In genomic region chr14:102034301-102034700, GRCh38 we compare ENCODE assay signal across 16 cellular contexts. TPM values are rescaled to one million over a fixed set of nuclear protein-coding genes. Genes with fewer than 3 reads are reported as not detected.
DNase-seq lines count a peak whose midpoint lies in the region; ATAC-seq and TF ChIP-seq lines count a peak whose summit lies in the region.
"Had no signal": no experiment of that assay in that cellular context is flagged by ENCODE, and none has a peak within 500 bp of the region (broad histone marks: within the 10 kb centered on the region; RNA-seq: fewer than 3 reads in every experiment).

No MANE protein-coding gene starts in this region.

- peak overlapping the region; percentile 56 for H3K27ac ChIP-seq in PC-9

- POLR2A ChIA-PET in Caco-2 (lab: Charles Lee) (no interaction called here), PC-9 (lab: Charles Lee; ENCODE audit: unreplicated experiment) (interaction anchor here (0.5 to 0.7 kb wide), 8 partner anchors 9 to 563 kb away, joined by 3 to 14 read pairs (median 8); no protein-coding TSS in a partner anchor)

- no peaks in the 10 kb centered on the region for H3K9me3 Mint-ChIP-seq in Caco-2 (ENCODE audit: unreplicated experiment)
- H3K9me3 Mint-ChIP-seq in progenitor cell of endocrine pancreas (ENCODE audit: low read depth) = no peaks in the 10 kb centered on the region
- H3K9me3 Mint-ChIP-seq: CD4-positive, alpha-beta T cell had no signal

- H3K36me3 ChIP-seq in Caco-2 (ENCODE audit: control insufficient read depth, insufficient read depth, low read length) = peaks cover 6% of the 10 kb centered on the region
- H3K36me3 ChIP-seq in PC-9 (ENCODE audit: low read depth) = peaks cover 90% of the 10 kb centered on the region

- no peak for TF ChIP-seq CTCF in Caco-2 (IDR thresholded peaks at IDR 0.05; ENCODE audit: insufficient read depth in 1 of 2, low read depth in 1 of 2, low read length in 1 of 2, severe bottlenecking in 1 of 2, unreplicated experiment in 1 of 2)
- no peak for TF ChIP-seq CTCF in PC-9 (conservative IDR thresholded peaks at IDR 0.05)
- TF ChIP-seq CTCF in progenitor cell of endocrine pancreas (IDR thresholded peaks at IDR 0.05; ENCODE audit: unreplicated experiment) = no peak

- H3K79me2 ChIP-seq in PC-9 (ENCODE audit: low read depth) = peaks cover 30% of the 10 kb centered on the region

- H3F3A ChIP-seq in PC-9 (ENCODE audit: insufficient read depth, low read depth) = peaks cover 71% of the 10 kb centered on the region

- H3K4me1 ChIP-seq in Caco-2 = peaks cover 7% of the 10 kb centered on the region
- H3K4me1 ChIP-seq in PC-9 (replicated peaks; ENCODE audit: insufficient read depth) = peaks cover 38% of the 10 kb centered on the region

- peak overlapping the region; percentile 35 for H3K27ac Mint-ChIP-seq in Caco-2 (ENCODE audit: unreplicated experiment)
- peak overlapping the region; percentile 71 for H3K27ac Mint-ChIP-seq in progenitor cell of endocrine pancreas
- H3K27ac Mint-ChIP-seq: B cell; CD4-positive, alpha-beta T cell had no signal

- BruUV-seq in Caco-2 (replicated peaks; lab: Mats Ljungman, UMichigan) = no TSS peak
- no TSS peak for BruUV-seq in PC-9 (replicated peaks; lab: Mats Ljungman, UMichigan)

- ATAC-seq in HG03378 (IDR thresholded peaks at IDR 0.05; ENCODE audit: unreplicated experiment) = no peak
- ATAC-seq: Panc1 had no signal

- no peaks in the 10 kb centered on the region for H3K9me2 ChIP-seq in PC-9 (ENCODE audit: insufficient read depth)

- H3K4me2 ChIP-seq in PC-9 = peak overlapping the region; percentile 41

- H3K27me3 ChIP-seq in Caco-2 (replicated peaks; ENCODE audit: control insufficient read depth, insufficient read depth, low read length) (no peaks in the 10 kb centered on the region), PC-9 (ENCODE audit: insufficient read depth, low read depth) (no peaks in the 10 kb centered on the region)

- H3K36me3 Mint-ChIP-seq in Caco-2 (ENCODE audit: insufficient read depth, unreplicated experiment) (peaks cover 60% of the 10 kb centered on the region), progenitor cell of endocrine pancreas (ENCODE audit: insufficient read depth) (peaks cover 31% of the 10 kb centered on the region)

- H3K4me3 ChIP-seq in Caco-2 (ENCODE audit: low read depth, low read length) (no peak overlapping the region), PC-9 (no peak overlapping the region)

- CTCF ChIA-PET in Caco-2 (lab: Charles Lee) (no interaction called here), PC-9 (lab: Charles Lee) (interaction anchor here (0.6 to 2.1 kb wide), 3 partner anchors 10 to 62 kb away, joined by 3 to 12 read pairs (median 4); no protein-coding TSS in a partner anchor)

- H3K4me1 Mint-ChIP-seq in Caco-2 (ENCODE audit: low read depth, unreplicated experiment) (peaks cover 9% of the 10 kb centered on the region), progenitor cell of endocrine pancreas (ENCODE audit: low read depth) (no peaks in the 10 kb centered on the region)
- H3K4me1 Mint-ChIP-seq: B cell had no signal

- no peak for DNase-seq in Caco-2
- DNase-seq in PC-9 = peak; percentile 95 to 99
- peak; percentile 25 for DNase-seq in kidney tubule cell (ENCODE audit: low spot score)
- no peak for DNase-seq in progenitor cell of endocrine pancreas (ENCODE audit: low spot score, unreplicated experiment)
- DNase-seq in activated effector memory CD4-positive, alpha-beta T cell treated with anti-CD3 and anti-CD28 coated beads, Interleukin-2, amount 50 U/mL, for 16 hours = no peak
- no peak for DNase-seq in activated CD4-positive, alpha-beta T cell treated with anti-CD3 and anti-CD28 coated beads for 4 hours
- DNase-seq: CD4-positive, alpha-beta T cell; DMS 273 treated with DMSO at 0.1 percent for 48 hours; Karpas-422; NCI-H187 treated with DMSO at 0.1 percent for 48 hours; NCI-H446; NCI-H748 treated with DMSO at 0.1 percent for 48 hours; Right ventricle myocardium superior had no signal

- intact Hi-C loops in Caco-2 (cut with micrococcal nuclease; ENCODE audit: unreplicated experiment) (no loop called here), PC-9 (cut with micrococcal nuclease; ENCODE audit: unreplicated experiment) (loop anchor here (1.0 to 5.0 kb wide), 3 partner anchors 29 to 72 kb away; partner anchors contain the start of gene DYNC1H1)

- no peak overlapping the region for H2AFZ ChIP-seq in PC-9

- H3K27me3 Mint-ChIP-seq in Caco-2 (ENCODE audit: insufficient read depth, unreplicated experiment) (no peaks in the 10 kb centered on the region), progenitor cell of endocrine pancreas (no peaks in the 10 kb centered on the region)
- H3K27me3 Mint-ChIP-seq: B cell; CD4-positive, alpha-beta T cell had no signal

- H3K9me3 ChIP-seq in Caco-2 (no peaks in the 10 kb centered on the region), PC-9 (ENCODE audit: insufficient read depth, low read depth) (no peaks in the 10 kb centered on the region)

- H3K4me3 Mint-ChIP-seq in Caco-2 (ENCODE audit: unreplicated experiment) = no peak overlapping the region
- no peak overlapping the region for H3K4me3 Mint-ChIP-seq in progenitor cell of endocrine pancreas (ENCODE audit: low read depth)
- H3K4me3 Mint-ChIP-seq: B cell; CD4-positive, alpha-beta T cell had no signal

- H4K20me1 ChIP-seq in PC-9 (ENCODE audit: insufficient read depth) = no peaks in the 10 kb centered on the region

RNA-seq across cellular contexts. Expression of gene HSP90AA1, which starts 52.5 kb away (rescaled TPM):
- total RNA-seq in Caco-2 (2022) (464 and 478 TPM in 2 replicates), PC-9 (2021) (1,314 and 1,931 TPM in 2 replicates), progenitor cell of endocrine pancreas (796 and 811 TPM in 2 replicates)

Comparison
In these comparisons a context has a peak if more than half of its experiments do, and no peak if none do; other contexts are left out.
1. DNase-seq: peak in PC-9 (2 of 2) and kidney tubule cell (single experiment); none in Caco-2 (0 of 2), progenitor cell of endocrine pancreas (single experiment), activated effector memory CD4-positive, alpha-beta T cell treated with anti-CD3 and anti-CD28 coated beads, Interleukin-2, amount 50 U/mL, for 16 hours (single experiment) and activated CD4-positive, alpha-beta T cell treated with anti-CD3 and anti-CD28 coated beads for 4 hours (0 of 2).